In genomic region chr6:72464791-72465691, GRCh38 we compare ENCODE assay signal across 13 cellular contexts.
DNase-seq lines count a peak whose midpoint lies in the region; ATAC-seq, FAIRE-seq and TF ChIP-seq lines count a peak whose summit lies in the region.
"Had no signal": no experiment of that assay in that cellular context is flagged by ENCODE, and none has a peak within 500 bp of the region (broad histone marks: within the 10 kb centered on the region; RNA-seq: fewer than 3 reads in every experiment).

No MANE protein-coding gene starts in this region.

- no peak for ATAC-seq in GM19452 (IDR thresholded peaks at IDR 0.05; ENCODE audit: unreplicated experiment)
- no peak for ATAC-seq in HG02870 (IDR thresholded peaks at IDR 0.05; ENCODE audit: unreplicated experiment)
- ATAC-seq: heart right ventricle had no signal

- no peaks in the 10 kb centered on the region for H3K9me3 ChIP-seq in smooth muscle cell (replicated peaks; ENCODE audit: low read depth)

- H3K4me3 ChIP-seq in bronchial epithelial cell (ENCODE audit: low read depth, low read length), result no peak overlapping the region
- H3K4me3 ChIP-seq in smooth muscle cell, result no peak overlapping the region
- H3K4me3 ChIP-seq: BLaER1 treated with 17β-estradiol and CSF1 and Interleukin-3, amounts not matched to agents 10 nM and 100 nM; heart right ventricle; PC-9 had no signal

- no peaks in the 10 kb centered on the region for H3K4me1 ChIP-seq in smooth muscle cell (ENCODE audit: low read depth)
- H3K4me1 ChIP-seq: BLaER1 treated with 17β-estradiol and CSF1 and Interleukin-3, amounts not matched to agents 10 nM and 100 nM; heart right ventricle had no signal

- no peaks in the 10 kb centered on the region for H4K20me1 ChIP-seq in smooth muscle cell (ENCODE audit: low read depth)
- H4K20me1 ChIP-seq: BLaER1 treated with 17β-estradiol and CSF1 and Interleukin-3, amounts not matched to agents 10 nM and 100 nM had no signal

- H3F3A ChIP-seq in smooth muscle cell (ENCODE audit: low read depth), result no peaks in the 10 kb centered on the region

- TF ChIP-seq CTCF in bronchial epithelial cell (IDR thresholded peaks at IDR 0.05; ENCODE audit: insufficient read depth, low read length, severe bottlenecking) (no peak), smooth muscle cell (IDR thresholded peaks at IDR 0.05; ENCODE audit: borderline replicate concordance, insufficient read depth, poor library complexity, severe bottlenecking) (no peak)

- no peak overlapping the region for H2AFZ ChIP-seq in smooth muscle cell (ENCODE audit: low read depth)
- H2AFZ ChIP-seq: PC-9 had no signal

- H3K27me3 ChIP-seq in bronchial epithelial cell (ENCODE audit: control insufficient read depth, insufficient read depth, low read length), result no peaks in the 10 kb centered on the region
- no peaks in the 10 kb centered on the region for H3K27me3 ChIP-seq in smooth muscle cell (ENCODE audit: low read depth)
- H3K27me3 ChIP-seq: BLaER1 treated with 17β-estradiol and CSF1 and Interleukin-3, amounts not matched to agents 10 nM and 100 nM; heart right ventricle had no signal

- peak; percentile 88 for FAIRE-seq in bronchial epithelial cell (lab: Jason Lieb, UNC)

- H3K36me3 ChIP-seq in bronchial epithelial cell (ENCODE audit: control insufficient read depth, insufficient read depth, low read length), result no peaks in the 10 kb centered on the region
- no peaks in the 10 kb centered on the region for H3K36me3 ChIP-seq in smooth muscle cell (ENCODE audit: low read depth)
- H3K36me3 ChIP-seq: BLaER1 treated with 17β-estradiol and CSF1 and Interleukin-3, amounts not matched to agents 10 nM and 100 nM; heart right ventricle had no signal

- H3K9ac ChIP-seq in smooth muscle cell (ENCODE audit: low read depth), result no peak overlapping the region
- H3K9ac ChIP-seq: BLaER1 treated with 17β-estradiol and CSF1 and Interleukin-3, amounts not matched to agents 10 nM and 100 nM had no signal

- 49% methylated on average over 4 of the region's 4 CpGs for WGBS in smooth muscle cell (ENCODE audit: low lambda C conversion rate)

- H3K79me2 ChIP-seq in smooth muscle cell (ENCODE audit: low read depth), result no peaks in the 10 kb centered on the region

- DNase-seq in AG20443 (ENCODE audit: low spot score), result peak; percentile 76
- peak; percentile 25 for DNase-seq in LoVo (ENCODE audit: low spot score)
- peak; percentile 92 for DNase-seq in bronchial epithelial cell (ENCODE audit: low read depth)
- peak; percentile 69 for DNase-seq in kidney tubule cell (ENCODE audit: low spot score)
- no peak for DNase-seq in NCI-H748 (lab: John Stamatoyannopoulos, UW; ENCODE audit: unreplicated experiment)
- no peak for DNase-seq in smooth muscle cell (lab: John Stamatoyannopoulos, UW; ENCODE audit: unreplicated experiment)
- DNase-seq: activated T-cell treated with anti-CD3 and anti-CD28 coated beads, Interleukin-2, amount 50 U/mL, for 24 hours; heart right ventricle; NCI-H2081 treated with DMSO at 0.1 percent for 48 hours had no signal

- no peak overlapping the region for H3K4me2 ChIP-seq in smooth muscle cell
- H3K4me2 ChIP-seq: BLaER1 treated with 17β-estradiol and CSF1 and Interleukin-3, amounts not matched to agents 10 nM and 100 nM; PC-9 had no signal

- no peak overlapping the region for H3K27ac ChIP-seq in smooth muscle cell (ENCODE audit: low read depth)
- H3K27ac ChIP-seq: BLaER1 treated with 17β-estradiol and CSF1 and Interleukin-3, amounts not matched to agents 10 nM and 100 nM; heart right ventricle; PC-9 had no signal

Comparison
In these comparisons a context has a peak if more than half of its experiments do, and no peak if none do; other contexts are left out.
1. DNase-seq: peak in AG20443 (single experiment), LoVo (single experiment), bronchial epithelial cell (single experiment) and kidney tubule cell (single experiment); none in NCI-H748 (single experiment) and smooth muscle cell (single experiment).